Comparison of ENCODE assay signal across 8 cellular contexts in the genomic region with DNA sequence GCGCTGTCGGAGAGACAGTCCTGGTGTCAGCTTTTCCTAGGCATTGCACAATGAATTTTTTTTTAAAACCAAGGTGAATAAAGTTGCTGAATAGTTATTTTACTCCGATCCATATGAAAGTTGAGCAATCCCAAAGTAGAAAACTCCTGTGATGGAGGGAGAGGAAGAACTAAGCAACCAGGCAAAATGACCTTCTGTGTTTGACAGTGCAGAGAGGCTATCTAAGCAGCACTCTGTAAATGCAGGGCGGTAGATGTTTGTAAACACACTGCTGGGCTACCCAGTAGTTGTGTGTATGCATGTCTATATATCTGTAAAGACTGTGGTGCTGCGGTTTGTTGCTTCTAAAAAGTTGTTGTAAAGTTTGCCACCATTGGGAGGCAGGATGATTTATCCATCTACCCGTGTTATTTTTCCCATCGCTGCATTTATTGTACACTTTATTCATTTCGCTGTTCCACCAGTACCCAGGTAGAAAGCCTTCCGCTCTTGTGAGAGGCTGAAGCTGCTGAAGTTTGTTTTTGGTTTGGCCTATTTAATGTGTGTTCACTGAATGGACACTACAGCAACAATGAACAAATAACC. TPM values are rescaled to one million over a fixed set of nuclear protein-coding genes. Genes with fewer than 3 reads are reported as not detected.
DNase-seq lines count a peak whose midpoint lies in the region; ATAC-seq, FAIRE-seq and TF ChIP-seq lines count a peak whose summit lies in the region.

No MANE protein-coding gene starts in this region.

- in situ Hi-C loops in IMR-90 (cut with MboI; ENCODE audit: low sequenced_read_pairs): no loop called here

- peak overlapping the region; percentile 94 for H3K4ac ChIP-seq in IMR-90 (ENCODE audit: low read depth, low read length)

- POLR2A ChIA-PET in IMR-90 (lab: Charles Lee; ENCODE audit: unreplicated experiment) (no interaction called here), T-cell (lab: Charles Lee) (interaction anchor here in 1 of 2 donors (0.7 to 1.0 kb wide), 2 partner anchors 20 to 116 kb away, joined by 3 to 4 read pairs; no protein-coding TSS in a partner anchor)

- H3K27me3 ChIP-seq in IMR-90 (ENCODE audit: control insufficient read depth, insufficient read depth, low read length): no peaks in the 10 kb centered on the region
- H3K27me3 ChIP-seq in mucosa of stomach (ENCODE audit: control insufficient read depth, insufficient read depth, low read length): no peaks in the 10 kb centered on the region

- H3K9me1 ChIP-seq in IMR-90 (ENCODE audit: insufficient read depth, low read length): peaks cover 7% of the 10 kb centered on the region; the same call in 1 of the 2 replicates

- peak overlapping the region; percentile 81 for H2BK120ac ChIP-seq in IMR-90 (ENCODE audit: low read depth, low read length)

- H3K27ac ChIP-seq in IMR-90 (ENCODE audit: insufficient read depth, low read length): peak overlapping the region; percentile 99

- H2BK20ac ChIP-seq in IMR-90 (ENCODE audit: low read depth, low read length): peak overlapping the region; percentile 73

- H3K4me3 Mint-ChIP-seq in T-cell (peak overlapping the region; percentile 92 to 96 (median 95)), endothelial cell (ENCODE audit: unreplicated experiment) (peak overlapping the region; percentile 98)

- dilution Hi-C loops in IMR-90 (cut with HindIII; ENCODE audit: low sequenced_read_pairs, unreplicated experiment): no loop called here

- H3K27ac Mint-ChIP-seq in T-cell (peak overlapping the region; percentile 95 to 96), endothelial cell (ENCODE audit: unreplicated experiment) (peak overlapping the region; percentile 88)

- no peak for ATAC-seq in IMR-90 (ENCODE audit: low read depth)
- no peak for ATAC-seq in T-cell (replicated peaks in 1 of 4)

- DNase-seq in COLO668 (lab: John Stamatoyannopoulos, UW; ENCODE audit: unreplicated experiment) (peak; percentile 4), IMR-90 (peak; percentile 37), T-cell (peak in 1 of 34 experiments; percentile 6), endothelial cell (ENCODE audit: low spot score) (no peak), COLO829 (ENCODE audit: low spot score) (no peak), HTR-8/SVneo (ENCODE audit: insufficient read length, low spot score) (no peak), iPS-NIHi7 (ENCODE audit: extremely low spot score) (no peak)

- H3K36me3 ChIP-seq in IMR-90 (ENCODE audit: control insufficient read depth, insufficient read depth, low read length) (no peaks in the 10 kb centered on the region), mucosa of stomach (ENCODE audit: control insufficient read depth, insufficient read depth, low read length) (no peaks in the 10 kb centered on the region)

- H3K9ac ChIP-seq in IMR-90 (ENCODE audit: low read depth, low read length): peak overlapping the region; percentile 99
- H3K9ac ChIP-seq in mucosa of stomach (ENCODE audit: low read length): peak overlapping the region; percentile 94

- BruUV-seq in IMR-90 (replicated peaks; lab: Mats Ljungman, UMichigan): TSS peak; percentile 48

- FAIRE-seq in HTR-8/SVneo (lab: Jason Lieb, UNC): no peak

- H3K27me3 Mint-ChIP-seq in T-cell (no peaks in the 10 kb centered on the region), endothelial cell (ENCODE audit: unreplicated experiment) (peaks cover 10% of the 10 kb centered on the region)

- H4K5ac ChIP-seq in IMR-90 (ENCODE audit: low read depth, low read length): peak overlapping the region; percentile 88; the same call in 1 of the 2 replicates

- H2BK5ac ChIP-seq in IMR-90 (ENCODE audit: low read depth, low read length, poor library complexity, severe bottlenecking): peak overlapping the region; percentile 97

- peak overlapping the region; percentile 83 for H3K18ac ChIP-seq in IMR-90 (ENCODE audit: low read depth, low read length)

- H2AFZ ChIP-seq in IMR-90 (replicated peaks; ENCODE audit: low read length, poor library complexity): no peak overlapping the region

- no CpG with 5 or more reads among the region's 9 CpGs for WGBS in IMR-90 (ENCODE audit: extremely low coverage in 2 of 2, insufficient read length in 1 of 2), 2 experiments

- H3K9me3 Mint-ChIP-seq in T-cell (no peaks in the 10 kb centered on the region), endothelial cell (ENCODE audit: unreplicated experiment) (no peaks in the 10 kb centered on the region)

- no peak for TF ChIP-seq POLR2A in IMR-90 (IDR thresholded peaks at IDR 0.05; ENCODE audit: low read depth, low read length)

- no peaks in the 10 kb centered on the region for H3K9me3 ChIP-seq in IMR-90 (ENCODE audit: control insufficient read depth, insufficient read depth, low read length)
- no peaks in the 10 kb centered on the region for H3K9me3 ChIP-seq in mucosa of stomach (ENCODE audit: control insufficient read depth, low read length)

- peak overlapping the region; percentile 64 for H2AK5ac ChIP-seq in IMR-90 (ENCODE audit: low read depth, low read length)

- H2BK15ac ChIP-seq in IMR-90 (ENCODE audit: low read depth, low read length): peak overlapping the region; percentile 49; the same call in 1 of the 3 replicates

- no peak; the same call in 1 of the 2 replicates for TF ChIP-seq RAD21 in IMR-90 (IDR thresholded peaks at IDR 0.05; ENCODE audit: low read length)

- intact Hi-C loops in IMR-90 (cut with micrococcal nuclease): loop anchor here (1.0 to 10.0 kb wide), 7 partner anchors 57 to 684 kb away; no protein-coding TSS in a partner anchor

- H3K4me1 Mint-ChIP-seq in T-cell: peaks cover 44 to 65% (median 46%) of the 10 kb centered on the region in 3 donors
- peaks cover 54% of the 10 kb centered on the region for H3K4me1 Mint-ChIP-seq in endothelial cell (ENCODE audit: unreplicated experiment)

- CTCF ChIA-PET in IMR-90 (lab: Yijun Ruan, JAX) (no interaction called here), T-cell (lab: Charles Lee) (interaction anchor here in 1 of 2 donors (1.1 kb wide), 1 partner anchor 67 kb away, joined by 5 read pairs; no protein-coding TSS in a partner anchor)

- H3K79me1 ChIP-seq in IMR-90 (ENCODE audit: low read depth in 1 of 2, low read length in 2 of 2): peaks cover 2 to 51% of the 10 kb centered on the region in 2 experiments; a peak in 2 of 4 replicates

- H4K8ac ChIP-seq in IMR-90 (ENCODE audit: low read depth in 2 of 2, low read length in 2 of 2): peak overlapping the region; percentile 37 to 45

- H3K56ac ChIP-seq in IMR-90 (ENCODE audit: extremely low read depth, insufficient read depth, low read length): peak overlapping the region; percentile 97

- peak overlapping the region; percentile 83 for H2AK9ac ChIP-seq in IMR-90 (replicated peaks; ENCODE audit: low read depth, low read length, poor library complexity)

- H3K4me2 ChIP-seq in IMR-90 (ENCODE audit: low read depth, low read length): peak overlapping the region; percentile 74

- peak overlapping the region; percentile 80 for H3K14ac ChIP-seq in IMR-90 (replicated peaks; ENCODE audit: low read depth, low read length)

- peaks cover 2% of the 10 kb centered on the region for H3K36me3 Mint-ChIP-seq in T-cell
- peaks cover 12% of the 10 kb centered on the region for H3K36me3 Mint-ChIP-seq in endothelial cell (ENCODE audit: low read depth, unreplicated experiment)

- H3K4me1 ChIP-seq in IMR-90 (ENCODE audit: control insufficient read depth, insufficient read depth, low read length) (peaks cover 9% of the 10 kb centered on the region), mucosa of stomach (ENCODE audit: control insufficient read depth, insufficient read depth, low read length) (peaks cover 26% of the 10 kb centered on the region)

- H4K91ac ChIP-seq in IMR-90 (ENCODE audit: insufficient read depth, low read depth, low read length): peak overlapping the region; percentile 62

- TF ChIP-seq CTCF in IMR-90 (conservative IDR thresholded peaks at IDR 0.05; ENCODE audit: low read depth, low read length): no peak; the same call in 1 of the 2 replicates
- TF ChIP-seq CTCF in endothelial cell (IDR thresholded peaks at IDR 0.05; ENCODE audit: unreplicated experiment): no peak

- H3K23ac ChIP-seq in IMR-90 (ENCODE audit: low read depth, low read length): peak overlapping the region; percentile 93

- peaks cover 17% of the 10 kb centered on the region for H4K20me1 ChIP-seq in IMR-90 (ENCODE audit: insufficient read depth, low read length)

- H3K4me3 ChIP-seq in IMR-90 (ENCODE audit: insufficient read depth, low read depth, low read length) (peak overlapping the region; percentile 98), mucosa of stomach (ENCODE audit: low read length) (peak overlapping the region; percentile 48)

TF ChIP-seq in IMR-90, 13 proteins besides CTCF, POLR2A, EP300 and RAD21 (continues in another document):
- no peak for TF ChIP-seq USF2 (IDR thresholded peaks at IDR 0.05; ENCODE audit: low read depth, low read length)
- no peak for TF ChIP-seq NFE2L2 (IDR thresholded peaks at IDR 0.05; ENCODE audit: low read depth, low read length)
- no peak for TF ChIP-seq MAFK (IDR thresholded peaks at IDR 0.05; ENCODE audit: low read depth, low read length)
- TF ChIP-seq MXI1 (IDR thresholded peaks at IDR 0.05; ENCODE audit: borderline replicate concordance, low read depth, low read length): 0 out of 2 replicates have a peak, but pooled peaks have one; percentile 31
- TF ChIP-seq RCOR1 (IDR thresholded peaks at IDR 0.05; ENCODE audit: insufficient replicate concordance, low read length): no peak
- TF ChIP-seq, protein P1, sequence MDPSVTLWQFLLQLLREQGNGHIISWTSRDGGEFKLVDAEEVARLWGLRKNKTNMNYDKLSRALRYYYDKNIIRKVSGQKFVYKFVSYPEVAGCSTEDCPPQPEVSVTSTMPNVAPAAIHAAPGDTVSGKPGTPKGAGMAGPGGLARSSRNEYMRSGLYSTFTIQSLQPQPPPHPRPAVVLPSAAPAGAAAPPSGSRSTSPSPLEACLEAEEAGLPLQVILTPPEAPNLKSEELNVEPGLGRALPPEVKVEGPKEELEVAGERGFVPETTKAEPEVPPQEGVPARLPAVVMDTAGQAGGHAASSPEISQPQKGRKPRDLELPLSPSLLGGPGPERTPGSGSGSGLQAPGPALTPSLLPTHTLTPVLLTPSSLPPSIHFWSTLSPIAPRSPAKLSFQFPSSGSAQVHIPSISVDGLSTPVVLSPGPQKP (IDR thresholded peaks at IDR 0.05; ENCODE audit: borderline replicate concordance, low read depth, low read length): no peak
- no peak for TF ChIP-seq BHLHE40 (IDR thresholded peaks at IDR 0.05; ENCODE audit: low read depth, low read length)

RNA-seq across cellular contexts. Expression of gene ETV6, which starts 1.3 kb away (rescaled TPM):
- total RNA-seq in IMR-90 (2012; rRNA removed) (9.4 and 9.9 TPM in 2 replicates), T-cell (10 to 100 TPM; 24.8 to 36.3 (median 31.3) TPM), endothelial cell (ENCODE audit: unreplicated experiment) (98.7 TPM)
- polyA plus RNA-seq in IMR-90 (2012; rRNA removed): 8.4 and 8.6 TPM in 2 replicates
- polyA plus RNA-seq in IMR-90 (2012; cell fraction: cytosol; rRNA removed): 2.6 and 2.7 TPM in 2 replicates
- polyA plus RNA-seq in IMR-90 (2012; cell fraction: nucleus; rRNA removed; ENCODE audit: low replicate concordance): 20.3 and 40.4 TPM in 2 replicates

Comparison
In these comparisons a context has a peak if more than half of its experiments do, and no peak if none do; other contexts are left out.
1. DNase-seq: peak in COLO668 (single experiment) and IMR-90 (single experiment); none in endothelial cell (single experiment), COLO829 (single experiment), HTR-8/SVneo (single experiment) and iPS-NIHi7 (single experiment).